In the genomic region with DNA sequence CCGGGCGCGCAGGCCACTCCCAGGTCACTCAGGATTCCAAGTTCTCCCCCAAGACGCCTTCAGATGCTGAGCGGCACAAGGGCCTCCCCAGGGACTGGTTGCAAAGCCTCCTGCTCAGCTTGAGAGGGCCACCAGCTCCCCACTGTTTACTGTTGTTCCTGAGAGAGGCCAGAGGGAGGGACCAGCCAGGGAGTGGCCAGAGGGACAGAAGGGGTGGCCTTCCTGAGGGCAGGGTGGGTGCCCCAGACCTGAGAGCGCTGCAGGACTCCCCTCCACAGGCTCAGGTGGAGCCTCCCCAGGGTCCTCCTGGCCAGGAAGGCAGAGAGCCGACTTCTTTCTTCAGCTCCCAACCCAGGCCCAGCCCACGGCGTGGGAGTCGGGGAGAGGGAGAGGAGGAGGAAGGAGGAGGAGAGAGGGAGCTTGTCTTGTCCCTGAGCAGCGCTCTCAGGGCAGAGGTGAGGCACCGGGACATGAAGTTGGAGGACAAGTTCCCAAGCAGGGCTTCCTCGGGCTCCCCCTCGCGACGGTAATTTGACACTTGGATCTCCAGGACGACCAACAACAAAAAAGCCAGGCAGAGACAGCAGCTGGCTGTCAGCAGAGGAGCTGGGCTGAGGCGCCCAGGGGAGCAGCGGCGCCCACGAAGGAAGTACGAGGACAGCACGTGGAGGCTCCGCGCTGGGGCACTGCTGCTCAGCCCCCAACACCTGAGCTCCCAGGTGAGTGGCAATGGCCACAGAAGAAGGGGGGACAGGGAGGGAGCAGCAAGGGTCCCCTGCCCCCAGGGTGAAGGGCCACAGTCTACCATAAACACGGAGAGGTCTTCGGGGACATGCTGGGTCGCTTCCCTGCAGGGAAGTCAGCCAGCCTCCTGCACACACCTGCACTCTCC, we compare ENCODE assay signal across 1 cellular context.
TF ChIP-seq lines count a peak whose summit lies in the region.

No MANE protein-coding gene starts in this region.

TF ChIP-seq in GM12878, 131 proteins besides CTCF, POLR2A, EP300 and RAD21:
- TF ChIP-seq KAT2A (conservative IDR thresholded peaks at IDR 0.05; ENCODE audit: control insufficient read depth, low read depth, low read length) (no peak), PKNOX1 (IDR thresholded peaks at IDR 0.05) (peak; percentile 48; the same call in 1 of the 2 replicates), EGR1 (IDR thresholded peaks at IDR 0.05; ENCODE audit: borderline replicate concordance in 1 of 2, low read depth in 2 of 2, low read length in 2 of 2) (no peak), SKIL (IDR thresholded peaks at IDR 0.05; ENCODE audit: low read depth, poor library complexity, severe bottlenecking) (no peak), IKZF2 (IDR thresholded peaks at IDR 0.05) (no peak), BMI1 (IDR thresholded peaks at IDR 0.05; ENCODE audit: borderline replicate concordance) (0 out of 2 replicates have a peak, but pooled peaks have one; percentile 22), RAD51 (IDR thresholded peaks at IDR 0.05) (no peak), JUNB (IDR thresholded peaks at IDR 0.05) (no peak), MTA3 (IDR thresholded peaks at IDR 0.05; ENCODE audit: borderline replicate concordance, low read length) (no peak), SUZ12 (IDR thresholded peaks at IDR 0.05; ENCODE audit: unreplicated experiment) (no peak), MEF2B (IDR thresholded peaks at IDR 0.05; ENCODE audit: partially characterized antibody, poor library complexity, severe bottlenecking) (no peak), PBX3 (IDR thresholded peaks at IDR 0.05; ENCODE audit: insufficient replicate concordance, low read depth, low read length) (peak; percentile 16), STAT3 (IDR thresholded peaks at IDR 0.05; ENCODE audit: low read depth, low read length) (no peak), SIX5 (IDR thresholded peaks at IDR 0.05; ENCODE audit: low read depth, low read length, severe bottlenecking) (peak; percentile 46), SIN3A (IDR thresholded peaks at IDR 0.05; ENCODE audit: low read depth, low read length) (peak; percentile 73; the same call in 1 of the 2 replicates), IKZF1 (conservative IDR thresholded peaks at IDR 0.05) (0 out of 2 replicates have a peak, but pooled peaks have one; percentile 3), TCF3 (IDR thresholded peaks at IDR 0.05; ENCODE audit: borderline replicate concordance, insufficient read depth, low read depth, low read length) (no peak), ZBED1 (IDR thresholded peaks at IDR 0.05; ENCODE audit: borderline replicate concordance) (no peak), ASH2L (IDR thresholded peaks at IDR 0.05; ENCODE audit: borderline replicate concordance, low read depth) (no peak), ATF7 (IDR thresholded peaks at IDR 0.05; ENCODE audit: low read depth) (no peak), CEBPB (IDR thresholded peaks at IDR 0.05; ENCODE audit: borderline replicate concordance in 1 of 2, low read depth in 2 of 2, low read length in 2 of 2) (no peak), BHLHE40 (IDR thresholded peaks at IDR 0.05; ENCODE audit: borderline replicate concordance in 1 of 2, low read depth in 2 of 2, low read length in 1 of 2) (0 out of 4 replicates have a peak, but pooled peaks of 1 of the 2 experiments have one; percentile 34), RCOR1 (conservative IDR thresholded peaks at IDR 0.05; ENCODE audit: low read depth, low read length) (no peak), HCFC1 (IDR thresholded peaks at IDR 0.05; ENCODE audit: low read length) (no peak), ETV6 (conservative IDR thresholded peaks at IDR 0.05 in 1 of 2, IDR thresholded peaks at IDR 0.05 in 1 of 2; ENCODE audit: borderline replicate concordance in 1 of 2, low read depth in 1 of 2) (no peak), NRF1 (conservative IDR thresholded peaks at IDR 0.05; ENCODE audit: low read depth, low read length) (no peak), JUND (IDR thresholded peaks at IDR 0.05; ENCODE audit: low read depth, low read length) (no peak), CBX5 (IDR thresholded peaks at IDR 0.05; ENCODE audit: low read depth) (no peak), PML (IDR thresholded peaks at IDR 0.05; ENCODE audit: low read length) (no peak)
- TF ChIP-seq, protein P1, sequence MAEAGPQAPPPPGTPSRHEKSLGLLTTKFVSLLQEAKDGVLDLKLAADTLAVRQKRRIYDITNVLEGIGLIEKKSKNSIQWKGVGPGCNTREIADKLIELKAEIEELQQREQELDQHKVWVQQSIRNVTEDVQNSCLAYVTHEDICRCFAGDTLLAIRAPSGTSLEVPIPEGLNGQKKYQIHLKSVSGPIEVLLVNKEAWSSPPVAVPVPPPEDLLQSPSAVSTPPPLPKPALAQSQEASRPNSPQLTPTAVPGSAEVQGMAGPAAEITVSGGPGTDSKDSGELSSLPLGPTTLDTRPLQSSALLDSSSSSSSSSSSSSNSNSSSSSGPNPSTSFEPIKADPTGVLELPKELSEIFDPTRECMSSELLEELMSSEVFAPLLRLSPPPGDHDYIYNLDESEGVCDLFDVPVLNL (IDR thresholded peaks at IDR 0.05; ENCODE audit: low read depth, low read length), result no peak
